Comparison of ENCODE assay signal across 1 cellular context in the genomic region with DNA sequence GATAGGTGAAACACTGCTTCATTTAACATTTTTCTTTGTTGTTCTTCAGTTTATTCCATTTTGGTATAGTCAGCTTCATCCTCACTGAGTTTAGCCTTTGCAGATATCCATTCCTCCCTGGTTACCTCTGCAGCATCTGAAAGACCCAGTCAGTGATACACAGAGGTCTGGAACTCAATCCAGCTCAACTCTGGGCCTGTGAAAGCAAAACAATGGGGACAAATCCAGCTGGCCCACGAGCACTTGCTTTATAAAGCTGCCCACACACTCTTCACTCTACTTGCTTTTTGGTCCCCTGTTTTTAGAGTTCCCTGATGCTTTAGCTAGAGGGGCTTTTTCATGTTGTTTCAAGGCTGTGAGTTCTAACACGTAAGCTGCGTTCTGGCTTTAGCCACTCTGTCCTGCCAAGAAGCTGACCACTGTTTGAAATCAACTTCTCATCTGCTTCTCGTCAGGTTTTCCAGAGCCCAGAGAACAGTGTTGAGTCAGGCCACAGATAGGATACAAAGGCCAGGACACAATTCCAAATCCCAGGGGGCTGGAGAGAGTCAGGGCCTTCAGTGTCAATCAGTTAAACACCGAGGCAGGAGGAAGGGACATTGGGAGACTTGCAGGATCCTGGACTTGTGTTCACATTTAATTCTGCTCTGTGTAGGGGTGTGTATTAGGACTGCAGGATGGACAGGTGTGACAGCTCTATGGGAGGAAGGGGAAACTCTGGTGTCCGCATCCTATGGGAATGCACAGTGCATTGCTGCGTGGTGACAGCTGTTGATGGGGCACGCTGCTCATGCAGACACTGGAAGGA.
TF ChIP-seq lines count a peak whose summit lies in the region.

No MANE protein-coding gene starts in this region.

TF ChIP-seq in GM23338, 12 proteins besides CTCF, POLR2A, EP300 and RAD21 (continued from another document):
- TF ChIP-seq, protein P1, sequence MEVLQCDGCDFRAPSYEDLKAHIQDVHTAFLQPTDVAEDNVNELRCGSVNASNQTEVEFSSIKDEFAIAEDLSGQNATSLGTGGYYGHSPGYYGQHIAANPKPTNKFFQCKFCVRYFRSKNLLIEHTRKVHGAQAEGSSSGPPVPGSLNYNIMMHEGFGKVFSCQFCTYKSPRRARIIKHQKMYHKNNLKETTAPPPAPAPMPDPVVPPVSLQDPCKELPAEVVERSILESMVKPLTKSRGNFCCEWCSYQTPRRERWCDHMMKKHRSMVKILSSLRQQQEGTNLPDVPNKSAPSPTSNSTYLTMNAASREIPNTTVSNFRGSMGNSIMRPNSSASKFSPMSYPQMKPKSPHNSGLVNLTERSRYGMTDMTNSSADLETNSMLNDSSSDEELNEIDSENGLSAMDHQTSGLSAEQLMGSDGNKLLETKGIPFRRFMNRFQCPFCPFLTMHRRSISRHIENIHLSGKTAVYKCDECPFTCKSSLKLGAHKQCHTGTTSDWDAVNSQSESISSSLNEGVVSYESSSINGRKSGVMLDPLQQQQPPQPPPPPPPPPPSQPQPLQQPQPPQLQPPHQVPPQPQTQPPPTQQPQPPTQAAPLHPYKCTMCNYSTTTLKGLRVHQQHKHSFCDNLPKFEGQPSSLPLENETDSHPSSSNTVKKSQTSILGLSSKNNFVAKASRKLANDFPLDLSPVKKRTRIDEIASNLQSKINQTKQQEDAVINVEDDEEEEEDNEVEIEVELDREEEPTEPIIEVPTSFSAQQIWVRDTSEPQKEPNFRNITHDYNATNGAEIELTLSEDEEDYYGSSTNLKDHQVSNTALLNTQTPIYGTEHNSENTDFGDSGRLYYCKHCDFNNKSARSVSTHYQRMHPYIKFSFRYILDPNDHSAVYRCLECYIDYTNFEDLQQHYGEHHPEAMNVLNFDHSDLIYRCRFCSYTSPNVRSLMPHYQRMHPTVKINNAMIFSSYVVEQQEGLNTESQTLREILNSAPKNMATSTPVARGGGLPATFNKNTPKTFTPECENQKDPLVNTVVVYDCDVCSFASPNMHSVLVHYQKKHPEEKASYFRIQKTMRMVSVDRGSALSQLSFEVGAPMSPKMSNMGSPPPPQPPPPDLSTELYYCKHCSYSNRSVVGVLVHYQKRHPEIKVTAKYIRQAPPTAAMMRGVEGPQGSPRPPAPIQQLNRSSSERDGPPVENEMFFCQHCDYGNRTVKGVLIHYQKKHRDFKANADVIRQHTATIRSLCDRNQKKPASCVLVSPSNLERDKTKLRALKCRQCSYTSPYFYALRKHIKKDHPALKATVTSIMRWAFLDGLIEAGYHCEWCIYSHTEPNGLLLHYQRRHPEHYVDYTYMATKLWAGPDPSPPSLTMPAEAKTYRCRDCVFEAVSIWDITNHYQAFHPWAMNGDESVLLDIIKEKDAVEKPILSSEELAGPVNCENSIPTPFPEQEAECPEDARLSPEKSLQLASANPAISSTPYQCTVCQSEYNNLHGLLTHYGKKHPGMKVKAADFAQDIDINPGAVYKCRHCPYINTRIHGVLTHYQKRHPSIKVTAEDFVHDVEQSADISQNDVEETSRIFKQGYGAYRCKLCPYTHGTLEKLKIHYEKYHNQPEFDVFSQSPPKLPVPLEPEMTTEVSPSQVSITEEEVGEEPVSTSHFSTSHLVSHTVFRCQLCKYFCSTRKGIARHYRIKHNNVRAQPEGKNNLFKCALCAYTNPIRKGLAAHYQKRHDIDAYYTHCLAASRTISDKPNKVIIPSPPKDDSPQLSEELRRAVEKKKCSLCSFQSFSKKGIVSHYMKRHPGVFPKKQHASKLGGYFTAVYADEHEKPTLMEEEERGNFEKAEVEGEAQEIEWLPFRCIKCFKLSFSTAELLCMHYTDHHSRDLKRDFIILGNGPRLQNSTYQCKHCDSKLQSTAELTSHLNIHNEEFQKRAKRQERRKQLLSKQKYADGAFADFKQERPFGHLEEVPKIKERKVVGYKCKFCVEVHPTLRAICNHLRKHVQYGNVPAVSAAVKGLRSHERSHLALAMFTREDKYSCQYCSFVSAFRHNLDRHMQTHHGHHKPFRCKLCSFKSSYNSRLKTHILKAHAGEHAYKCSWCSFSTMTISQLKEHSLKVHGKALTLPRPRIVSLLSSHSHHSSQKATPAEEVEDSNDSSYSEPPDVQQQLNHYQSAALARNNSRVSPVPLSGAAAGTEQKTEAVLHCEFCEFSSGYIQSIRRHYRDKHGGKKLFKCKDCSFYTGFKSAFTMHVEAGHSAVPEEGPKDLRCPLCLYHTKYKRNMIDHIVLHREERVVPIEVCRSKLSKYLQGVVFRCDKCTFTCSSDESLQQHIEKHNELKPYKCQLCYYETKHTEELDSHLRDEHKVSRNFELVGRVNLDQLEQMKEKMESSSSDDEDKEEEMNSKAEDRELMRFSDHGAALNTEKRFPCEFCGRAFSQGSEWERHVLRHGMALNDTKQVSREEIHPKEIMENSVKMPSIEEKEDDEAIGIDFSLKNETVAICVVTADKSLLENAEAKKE (CRISPR knock-in tag; IDR thresholded peaks at IDR 0.05), result no peak
